Comparison of ENCODE assay signal across 8 cellular contexts in the genomic region with DNA sequence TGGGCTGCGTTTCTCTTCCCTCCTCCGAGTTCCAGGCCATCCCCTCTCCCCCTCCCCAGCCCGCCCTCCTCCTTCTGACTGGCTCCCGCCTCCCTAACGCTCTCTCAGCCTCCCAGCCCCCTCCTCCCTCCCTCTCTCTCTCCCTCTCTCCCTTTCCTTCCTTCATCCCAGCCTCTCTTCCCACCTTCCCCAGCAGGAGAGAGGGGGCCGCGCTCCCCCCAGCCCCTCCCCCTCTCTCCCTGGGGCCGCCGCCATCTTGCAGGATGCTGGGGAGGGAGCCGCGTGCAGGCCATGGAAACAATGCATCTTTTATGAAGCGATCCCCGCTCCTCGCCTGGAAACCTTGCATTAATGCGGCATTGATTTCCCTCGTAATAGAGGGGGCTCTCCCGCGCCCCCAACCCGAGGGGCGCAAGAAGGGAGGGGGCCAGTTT. TPM values are rescaled to one million over a fixed set of nuclear protein-coding genes. Genes with fewer than 3 reads are reported as not detected.
DNase-seq lines count a peak whose midpoint lies in the region; ATAC-seq and TF ChIP-seq lines count a peak whose summit lies in the region.

No MANE protein-coding gene starts in this region.

- H3K27me3 ChIP-seq in GM23338 (ENCODE audit: insufficient read depth) = no peaks in the 10 kb centered on the region
- H3K27me3 ChIP-seq in iPS DF 6.9 (ENCODE audit: control insufficient read depth, insufficient read depth, low read length) = no peaks in the 10 kb centered on the region
- H3K27me3 ChIP-seq in sigmoid colon = no peaks in the 10 kb centered on the region

- DNase-seq in GM23338 (ENCODE audit: low spot score) (peak; percentile 95), OCI-M1 (lab: John Stamatoyannopoulos, UW) (peak; percentile 70), iPS DF 6.9 (ENCODE audit: low read depth, low spot score) (no peak), sigmoid colon (peak; percentile 74), HT-29 (ENCODE audit: low spot score) (no peak)
- peak; percentile 51 for DNase-seq in activated naive CD8-positive, alpha-beta T cell treated with anti-CD3 and anti-CD28 coated beads, Interleukin-2, amount 50 U/mL, for 24 hours

- no peaks in the 10 kb centered on the region; the same call in none of the 2 replicates for H3F3A ChIP-seq in GM23338 (replicated peaks; ENCODE audit: low read depth)

- H3K4me1 ChIP-seq in GM23338 (ENCODE audit: insufficient read depth) (peaks cover 10% of the 10 kb centered on the region; the same call in 1 of the 2 replicates), iPS DF 6.9 (ENCODE audit: control insufficient read depth, insufficient read depth, low read length) (no peaks in the 10 kb centered on the region), sigmoid colon (peaks cover 0 to 21% (median 13%) of the 10 kb centered on the region in 4 donors)

- no peaks in the 10 kb centered on the region for H3K79me2 ChIP-seq in GM23338 (replicated peaks; ENCODE audit: insufficient read depth)

- H4K20me1 ChIP-seq in GM23338 (replicated peaks; ENCODE audit: insufficient read depth) = no peaks in the 10 kb centered on the region

- H3K4me3 ChIP-seq in GM23338 = peak overlapping the region; percentile 74
- peak overlapping the region; percentile 19; the same call in 1 of the 2 replicates for H3K4me3 ChIP-seq in iPS DF 6.9 (ENCODE audit: low read length)
- H3K4me3 ChIP-seq in sigmoid colon = peak overlapping the region; percentile 56 to 69 (median 66)

- no peak overlapping the region; the same call in 1 of the 2 replicates for H3K27ac Mint-ChIP-seq in GM23338
- H3K27ac Mint-ChIP-seq in activated naive CD8-positive, alpha-beta T cell treated with anti-CD3 and anti-CD28 coated beads, Interleukin-2, amount 50 U/mL, for 24 hours = no peak overlapping the region

- H3K36me3 Mint-ChIP-seq in GM23338 (ENCODE audit: low read depth) = no peaks in the 10 kb centered on the region; the same call in 2 of the 3 replicates
- no peaks in the 10 kb centered on the region for H3K36me3 Mint-ChIP-seq in activated naive CD8-positive, alpha-beta T cell treated with anti-CD3 and anti-CD28 coated beads, Interleukin-2, amount 50 U/mL, for 24 hours (ENCODE audit: low read depth)

- no peaks in the 10 kb centered on the region for H3K9me3 ChIP-seq in iPS DF 6.9 (ENCODE audit: control insufficient read depth, insufficient read depth, low read length)
- no peaks in the 10 kb centered on the region for H3K9me3 ChIP-seq in sigmoid colon

- ATAC-seq in GM23338 (peak; percentile 66), GM21786 (IDR thresholded peaks at IDR 0.05; ENCODE audit: unreplicated experiment) (no peak), HG03469 (IDR thresholded peaks at IDR 0.05; ENCODE audit: unreplicated experiment) (no peak)
- ATAC-seq in activated naive CD8-positive, alpha-beta T cell treated with anti-CD3 and anti-CD28 coated beads, Interleukin-2, amount 50 U/mL, for 24 hours = no peak

- H3K4me2 ChIP-seq in GM23338 = peak overlapping the region; percentile 88

- peaks cover 2% of the 10 kb centered on the region; the same call in 1 of the 3 replicates for H3K9me3 Mint-ChIP-seq in GM23338
- H3K9me3 Mint-ChIP-seq in activated naive CD8-positive, alpha-beta T cell treated with anti-CD3 and anti-CD28 coated beads, Interleukin-2, amount 50 U/mL, for 24 hours = no peaks in the 10 kb centered on the region

- peaks cover 15% of the 10 kb centered on the region for H3K4me1 Mint-ChIP-seq in GM23338
- H3K4me1 Mint-ChIP-seq in activated naive CD8-positive, alpha-beta T cell treated with anti-CD3 and anti-CD28 coated beads, Interleukin-2, amount 50 U/mL, for 24 hours = peaks cover 18% of the 10 kb centered on the region

- peak overlapping the region; percentile 71; the same call in 2 of the 3 replicates for H3K4me3 Mint-ChIP-seq in GM23338
- H3K4me3 Mint-ChIP-seq in activated naive CD8-positive, alpha-beta T cell treated with anti-CD3 and anti-CD28 coated beads, Interleukin-2, amount 50 U/mL, for 24 hours = no peak overlapping the region

- H3K27ac ChIP-seq in GM23338 (ENCODE audit: low read depth) (peak overlapping the region; percentile 99), iPS DF 6.9 (ENCODE audit: low read length) (no peak overlapping the region), sigmoid colon (peak overlapping the region; percentile 29 to 72 (median 66))

- WGBS in iPS DF 6.9 (ENCODE audit: insufficient coverage, insufficient read length) = no CpG with 5 or more reads among the region's 20 CpGs
- WGBS in sigmoid colon, 2 donors = 1 to 2% methylated on average over 20 of the region's 20 CpGs

- no peaks in the 10 kb centered on the region for H3K9me2 ChIP-seq in GM23338 (ENCODE audit: insufficient read depth)

- H2AFZ ChIP-seq in GM23338 = no peak overlapping the region

- H3K36me3 ChIP-seq in GM23338 (ENCODE audit: insufficient read depth) (no peaks in the 10 kb centered on the region), iPS DF 6.9 (ENCODE audit: control insufficient read depth, insufficient read depth, low read length) (no peaks in the 10 kb centered on the region), sigmoid colon (no peaks in the 10 kb centered on the region)

- intact Hi-C loops in sigmoid colon (cut with DNase I) = no loop called here

- TF ChIP-seq EP300 in sigmoid colon (IDR thresholded peaks at IDR 0.05) = no peak

- no peak for TF ChIP-seq POLR2A in sigmoid colon (IDR thresholded peaks at IDR 0.05)

- peaks cover 15% of the 10 kb centered on the region for H3K27me3 Mint-ChIP-seq in GM23338 (ENCODE audit: insufficient read depth, low read depth, poor library complexity)
- H3K27me3 Mint-ChIP-seq in activated naive CD8-positive, alpha-beta T cell treated with anti-CD3 and anti-CD28 coated beads, Interleukin-2, amount 50 U/mL, for 24 hours = peaks cover 1% of the 10 kb centered on the region

- no peak for TF ChIP-seq CTCF in GM23338 (conservative IDR thresholded peaks at IDR 0.05; ENCODE audit: low read depth in 2 of 2)
- TF ChIP-seq CTCF in sigmoid colon (IDR thresholded peaks at IDR 0.05) = no peak

TF ChIP-seq in GM23338, 12 proteins besides CTCF, POLR2A, EP300 and RAD21 (continues in another document):
- TF ChIP-seq, protein P1, sequence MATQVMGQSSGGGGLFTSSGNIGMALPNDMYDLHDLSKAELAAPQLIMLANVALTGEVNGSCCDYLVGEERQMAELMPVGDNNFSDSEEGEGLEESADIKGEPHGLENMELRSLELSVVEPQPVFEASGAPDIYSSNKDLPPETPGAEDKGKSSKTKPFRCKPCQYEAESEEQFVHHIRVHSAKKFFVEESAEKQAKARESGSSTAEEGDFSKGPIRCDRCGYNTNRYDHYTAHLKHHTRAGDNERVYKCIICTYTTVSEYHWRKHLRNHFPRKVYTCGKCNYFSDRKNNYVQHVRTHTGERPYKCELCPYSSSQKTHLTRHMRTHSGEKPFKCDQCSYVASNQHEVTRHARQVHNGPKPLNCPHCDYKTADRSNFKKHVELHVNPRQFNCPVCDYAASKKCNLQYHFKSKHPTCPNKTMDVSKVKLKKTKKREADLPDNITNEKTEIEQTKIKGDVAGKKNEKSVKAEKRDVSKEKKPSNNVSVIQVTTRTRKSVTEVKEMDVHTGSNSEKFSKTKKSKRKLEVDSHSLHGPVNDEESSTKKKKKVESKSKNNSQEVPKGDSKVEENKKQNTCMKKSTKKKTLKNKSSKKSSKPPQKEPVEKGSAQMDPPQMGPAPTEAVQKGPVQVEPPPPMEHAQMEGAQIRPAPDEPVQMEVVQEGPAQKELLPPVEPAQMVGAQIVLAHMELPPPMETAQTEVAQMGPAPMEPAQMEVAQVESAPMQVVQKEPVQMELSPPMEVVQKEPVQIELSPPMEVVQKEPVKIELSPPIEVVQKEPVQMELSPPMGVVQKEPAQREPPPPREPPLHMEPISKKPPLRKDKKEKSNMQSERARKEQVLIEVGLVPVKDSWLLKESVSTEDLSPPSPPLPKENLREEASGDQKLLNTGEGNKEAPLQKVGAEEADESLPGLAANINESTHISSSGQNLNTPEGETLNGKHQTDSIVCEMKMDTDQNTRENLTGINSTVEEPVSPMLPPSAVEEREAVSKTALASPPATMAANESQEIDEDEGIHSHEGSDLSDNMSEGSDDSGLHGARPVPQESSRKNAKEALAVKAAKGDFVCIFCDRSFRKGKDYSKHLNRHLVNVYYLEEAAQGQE (IDR thresholded peaks at IDR 0.05; ENCODE audit: unreplicated experiment) = no peak
- no peak for TF ChIP-seq STAT1 (IDR thresholded peaks at IDR 0.05; ENCODE audit: unreplicated experiment)
- TF ChIP-seq NANOG (IDR thresholded peaks at IDR 0.05; ENCODE audit: borderline replicate concordance) = no peak
- TF ChIP-seq ZNF114 (CRISPR knock-in tag; IDR thresholded peaks at IDR 0.05) = no peak
- TF ChIP-seq CREB1 (CRISPR knock-in tag; IDR thresholded peaks at IDR 0.05; ENCODE audit: low read depth) = peak; percentile 47; the same call in 1 of the 2 replicates
- TF ChIP-seq JUNB (IDR thresholded peaks at IDR 0.05; ENCODE audit: unreplicated experiment) = no peak
- no peak for TF ChIP-seq EZH2 (IDR thresholded peaks at IDR 0.05; ENCODE audit: low read depth, unreplicated experiment)
- no peak for TF ChIP-seq EZH2phosphoT487 (IDR thresholded peaks at IDR 0.05; ENCODE audit: unreplicated experiment)
- TF ChIP-seq POLR2AphosphoS5 (IDR thresholded peaks at IDR 0.05; ENCODE audit: low read depth) = peak; percentile 25; the same call in 1 of the 2 replicates
- TF ChIP-seq, protein P2, sequence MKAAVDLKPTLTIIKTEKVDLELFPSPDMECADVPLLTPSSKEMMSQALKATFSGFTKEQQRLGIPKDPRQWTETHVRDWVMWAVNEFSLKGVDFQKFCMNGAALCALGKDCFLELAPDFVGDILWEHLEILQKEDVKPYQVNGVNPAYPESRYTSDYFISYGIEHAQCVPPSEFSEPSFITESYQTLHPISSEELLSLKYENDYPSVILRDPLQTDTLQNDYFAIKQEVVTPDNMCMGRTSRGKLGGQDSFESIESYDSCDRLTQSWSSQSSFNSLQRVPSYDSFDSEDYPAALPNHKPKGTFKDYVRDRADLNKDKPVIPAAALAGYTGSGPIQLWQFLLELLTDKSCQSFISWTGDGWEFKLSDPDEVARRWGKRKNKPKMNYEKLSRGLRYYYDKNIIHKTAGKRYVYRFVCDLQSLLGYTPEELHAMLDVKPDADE (IDR thresholded peaks at IDR 0.05) = no peak; the same call in 1 of the 2 replicates
- no peak for TF ChIP-seq ZNF331 (CRISPR knock-in tag; IDR thresholded peaks at IDR 0.05; ENCODE audit: low read depth)

RNA-seq across cellular contexts. Expression of a gene that starts 42.6 kb away (rescaled TPM):
- 84.0 and 100 TPM in 2 replicates for total RNA-seq in GM23338 (2014; rRNA removed; shearing (Covaris generic))
- polyA plus RNA-seq in GM23338 (2016; fragmentation: Nextera tagmentation; extraction: Ambion mirVana) (20.6 and 21.8 TPM in 2 replicates), sigmoid colon (10 to 100 TPM in 1 of 3 donors, 1 to 10 TPM in 2; 3.0 to 28.8 (median 4.6) TPM)
- 10 to 100 TPM; 11.1 to 37.5 (median 19.1) TPM for total RNA-seq in sigmoid colon
- total RNA-seq in HT-29 (2014; rRNA removed; shearing (Covaris generic)) = 1.2 and 2.0 TPM in 2 replicates

Comparison
In these comparisons a context has a peak if more than half of its experiments do, and no peak if none do; other contexts are left out.
1. DNase-seq: peak in GM23338 (single experiment), OCI-M1 (single experiment), activated naive CD8-positive, alpha-beta T cell treated with anti-CD3 and anti-CD28 coated beads, Interleukin-2, amount 50 U/mL, for 24 hours (single experiment) and sigmoid colon (single experiment); none in iPS DF 6.9 (single experiment) and HT-29 (single experiment).
2. H3K4me3 ChIP-seq: peak in every context shown above with its lines; median percentile 74 in GM23338; 66 in sigmoid colon; 19 in iPS DF 6.9.